In the genomic region with DNA sequence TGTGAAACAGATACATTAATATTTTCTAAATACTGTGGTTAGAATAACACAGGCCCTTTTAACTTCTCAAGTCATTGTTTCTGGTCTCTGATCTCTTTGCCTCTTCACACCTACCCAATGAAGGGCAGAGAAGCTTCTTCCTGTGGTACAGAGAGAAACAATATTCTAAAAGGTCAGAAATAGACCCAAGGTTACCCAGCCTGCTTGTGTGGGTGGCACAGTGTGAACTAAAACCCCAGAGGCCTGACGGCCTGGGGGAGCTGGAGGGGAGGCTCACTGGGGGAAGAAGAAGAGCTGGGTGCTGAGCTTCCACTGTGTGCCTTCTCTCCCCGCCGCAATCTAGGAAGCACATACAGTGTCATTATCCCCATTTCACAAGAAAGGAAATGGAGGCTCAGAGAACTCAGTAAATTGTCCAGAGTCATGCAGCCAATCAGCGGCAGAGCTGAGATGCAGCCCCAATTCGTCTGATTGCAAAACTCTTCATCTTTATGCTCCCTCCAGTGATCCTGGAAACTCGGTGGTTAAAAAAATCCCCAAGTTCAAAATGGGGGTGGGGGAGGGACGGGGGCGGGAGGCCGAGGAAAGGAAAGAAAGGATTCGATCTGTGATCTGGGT, we compare ENCODE assay signal across 8 cellular contexts.
DNase-seq lines count a peak whose midpoint lies in the region; ATAC-seq and TF ChIP-seq lines count a peak whose summit lies in the region.

No MANE protein-coding gene starts in this region.

- no peak overlapping the region for H3K4me3 ChIP-seq in fibroblast of lung (replicated peaks in 1 of 4; ENCODE audit: control extremely low read depth in 1 of 4, insufficient read depth in 1 of 4, low read depth in 3 of 4, low read length in 4 of 4)
- H3K4me3 ChIP-seq in vagina = peak overlapping the region; percentile 10 to 37

- no peak for TF ChIP-seq POLR2A in vagina (IDR thresholded peaks at IDR 0.05)

- H3K9me3 ChIP-seq in fibroblast of lung (ENCODE audit: control insufficient read depth, insufficient read depth, low read depth, low read length) (no peaks in the 10 kb centered on the region), vagina (no peaks in the 10 kb centered on the region)

- H2AFZ ChIP-seq in fibroblast of lung (ENCODE audit: low read length) = peak overlapping the region; percentile 54

- H3K79me2 ChIP-seq in fibroblast of lung (ENCODE audit: control insufficient read depth, insufficient read depth, low read length) = no peaks in the 10 kb centered on the region

- no peaks in the 10 kb centered on the region for H4K20me1 ChIP-seq in fibroblast of lung (ENCODE audit: control insufficient read depth, extremely low read depth, insufficient read depth, low read length)

- DNase-seq in stimulated activated CD4-positive, alpha-beta T cell treated with anti-CD3 and anti-CD28 coated beads, Interleukin-15, amount 100 ng/mL, for 24 hours = peak; percentile 32
- no peak for DNase-seq in stimulated activated CD4-positive, alpha-beta T cell treated with anti-CD3 and anti-CD28 coated beads, Interleukin-2, amount 100 ng/mL, for 24 hours
- DNase-seq in fibroblast of lung (ENCODE audit: low read depth in 2 of 2) = no peak
- DNase-seq in vagina (ENCODE audit: extremely low spot score in 2 of 2) = no peak
- DNase-seq in NCI-H524 treated with DMSO at 0.1 percent for 48 hours (lab: John Stamatoyannopoulos, UW) = no peak
- no peak for DNase-seq in NCI-H2227 (lab: John Stamatoyannopoulos, UW; ENCODE audit: unreplicated experiment)
- no peak for DNase-seq in stimulated activated CD4-positive, alpha-beta T cell treated with anti-CD3 and anti-CD28 coated beads, Interleukin-2, amount 100 ng/mL, for 48 hours

- peaks cover 30% of the 10 kb centered on the region for H3K4me1 ChIP-seq in fibroblast of lung (ENCODE audit: control insufficient read depth, extremely low read depth, insufficient read depth, low read length)
- peaks cover 34% of the 10 kb centered on the region for H3K4me1 ChIP-seq in vagina

- intact Hi-C loops in vagina (cut with DNase I) = no loop called here

- peak; percentile 52 for ATAC-seq in HG03354 (IDR thresholded peaks at IDR 0.05; ENCODE audit: poor library complexity, severe bottlenecking, unreplicated experiment)

- H3K27me3 ChIP-seq in fibroblast of lung (ENCODE audit: control insufficient read depth, insufficient read depth, low read length) (no peaks in the 10 kb centered on the region), vagina (no peaks in the 10 kb centered on the region)

- H3K4me2 ChIP-seq in fibroblast of lung (ENCODE audit: extremely low read depth, insufficient read depth, low read length) = no peak overlapping the region

- no peak overlapping the region for H3K9ac ChIP-seq in fibroblast of lung (ENCODE audit: insufficient read depth, low read length)

- H3K27ac ChIP-seq in fibroblast of lung (ENCODE audit: insufficient read depth, low read length) = no peak overlapping the region
- no peak overlapping the region for H3K27ac ChIP-seq in vagina

- TF ChIP-seq CTCF in fibroblast of lung (conservative IDR thresholded peaks at IDR 0.05 in 1 of 2, IDR thresholded peaks at IDR 0.05 in 1 of 2; ENCODE audit: low read depth in 1 of 2, low read length in 2 of 2) (no peak), vagina (IDR thresholded peaks at IDR 0.05) (no peak)

- no peaks in the 10 kb centered on the region for H3K36me3 ChIP-seq in fibroblast of lung (ENCODE audit: control insufficient read depth, insufficient read depth, low read length)
- H3K36me3 ChIP-seq in vagina = no peaks in the 10 kb centered on the region

Comparison
In these comparisons a context has a peak if more than half of its experiments do, and no peak if none do; other contexts are left out.
1. H3K4me3 ChIP-seq: peak in vagina (2 of 2); none in fibroblast of lung (0 of 4).